ENCODE assay signal across 28 cellular contexts in genomic region chr12:25321772-25322171, GRCh38.
DNase-seq lines count a peak whose midpoint lies in the region; ATAC-seq, FAIRE-seq and TF ChIP-seq lines count a peak whose summit lies in the region.
"Had no signal": no experiment of that assay in that cellular context is flagged by ENCODE, and none has a peak within 500 bp of the region (broad histone marks: within the 10 kb centered on the region; RNA-seq: fewer than 3 reads in every experiment).

No MANE protein-coding gene starts in this region.

- H3K4me3 ChIP-seq in gastroesophageal sphincter (no peak overlapping the region), upper lobe of right lung (no peak overlapping the region)
- H3K4me3 ChIP-seq: body of pancreas, dorsolateral prefrontal cortex, pancreas had no signal

- no peaks in the 10 kb centered on the region for H3K36me3 ChIP-seq in gastroesophageal sphincter
- H3K36me3 ChIP-seq in upper lobe of right lung = no peaks in the 10 kb centered on the region
- H3K36me3 ChIP-seq: BE2C, pancreas had no signal

- H3K36me3 Mint-ChIP-seq in activated T-cell treated with anti-CD3 and anti-CD28 coated beads, Interleukin-2, amount 50 U/mL, for 72 hours (ENCODE audit: insufficient read depth in 2 of 2) = no peaks in the 10 kb centered on the region
- H3K36me3 Mint-ChIP-seq in central memory CD8-positive, alpha-beta T cell (ENCODE audit: insufficient read depth) = no peaks in the 10 kb centered on the region
- no peaks in the 10 kb centered on the region for H3K36me3 Mint-ChIP-seq in nephron (ENCODE audit: low read depth)

- H3K27me3 ChIP-seq in gastroesophageal sphincter = no peaks in the 10 kb centered on the region
- H3K27me3 ChIP-seq in upper lobe of right lung = no peaks in the 10 kb centered on the region
- H3K27me3 ChIP-seq: BE2C, body of pancreas, pancreas had no signal

- no peak for ATAC-seq in activated T-cell treated with anti-CD3 and anti-CD28 coated beads, Interleukin-2, amount 50 U/mL, for 72 hours (replicated peaks in 1 of 2)
- ATAC-seq in central memory CD8-positive, alpha-beta T cell (replicated peaks; ENCODE audit: extremely low read depth, poor library complexity, severe bottlenecking) = no peak
- ATAC-seq in gastroesophageal sphincter = no peak
- no peak for ATAC-seq in GM18858 (IDR thresholded peaks at IDR 0.05; ENCODE audit: unreplicated experiment)
- no peak for ATAC-seq in upper lobe of right lung
- ATAC-seq: body of pancreas, left ventricle myocardium superior, pancreas had no signal

- H3K27ac ChIP-seq in gastroesophageal sphincter (no peak overlapping the region), upper lobe of right lung (no peak overlapping the region)
- H3K27ac ChIP-seq: body of pancreas, dorsolateral prefrontal cortex, pancreas had no signal

- TF ChIP-seq POLR2A in GM12892 (IDR thresholded peaks at IDR 0.05; ENCODE audit: low read depth, low read length) = no peak
- TF ChIP-seq POLR2A in gastroesophageal sphincter (IDR thresholded peaks at IDR 0.05) = no peak

- H3K27me3 Mint-ChIP-seq in activated T-cell treated with anti-CD3 and anti-CD28 coated beads, Interleukin-2, amount 50 U/mL, for 72 hours (ENCODE audit: low read depth) = peaks cover 7% of the 10 kb centered on the region
- no peaks in the 10 kb centered on the region for H3K27me3 Mint-ChIP-seq in central memory CD8-positive, alpha-beta T cell
- H3K27me3 Mint-ChIP-seq in nephron (ENCODE audit: low read depth) = no peaks in the 10 kb centered on the region

- FAIRE-seq in GM12892 (lab: Jason Lieb, UNC) = peak; percentile 24
- FAIRE-seq: endothelial cell of umbilical vein, pancreas, small intestine had no signal

- 91 to 95% methylated on average over 4 of the region's 4 CpGs for WGBS in gastroesophageal sphincter (ENCODE audit: low coverage in 1 of 2), 2 donors

- H3K4me1 ChIP-seq in gastroesophageal sphincter (no peaks in the 10 kb centered on the region), upper lobe of right lung (no peaks in the 10 kb centered on the region)
- H3K4me1 ChIP-seq: BE2C, body of pancreas, pancreas had no signal

- H3K9me3 ChIP-seq in gastroesophageal sphincter (no peaks in the 10 kb centered on the region), upper lobe of right lung (no peaks in the 10 kb centered on the region)
- H3K9me3 ChIP-seq: BE2C, body of pancreas, pancreas had no signal

- intact Hi-C loops in upper lobe of right lung (cut with DNase I) = no loop called here

- TF ChIP-seq CTCF in nephron (IDR thresholded peaks at IDR 0.05; ENCODE audit: unreplicated experiment in 3 of 3) (no peak), gastroesophageal sphincter (IDR thresholded peaks at IDR 0.05) (no peak), upper lobe of right lung (IDR thresholded peaks at IDR 0.05) (no peak)

- DNase-seq in activated T-cell treated with anti-CD3 and anti-CD28 coated beads, Interleukin-2, amount 50 U/mL, for 72 hours = no peak
- DNase-seq in activated T-cell treated with anti-CD3 and anti-CD28 coated beads for 4 hours (no peak), GM12892 (ENCODE audit: insufficient read length) (no peak), upper lobe of right lung (no peak)
- DNase-seq in central memory CD8-positive, alpha-beta T cell (ENCODE audit: low spot score in 2 of 2) = no peak
- DNase-seq: activated CD4-positive, alpha-beta T cell treated with anti-CD3 and anti-CD28 coated beads for 4 hours; activated CD8-positive, alpha-beta memory T cell treated with anti-CD3 and anti-CD28 coated beads, Interleukin-2, amount 50 U/mL, for 4 hours; BE2C; body of pancreas; Calu3; cerebellar nuclear complex; DND-41; dorsolateral prefrontal cortex; hypothalamus; KG1; left ventricle myocardium superior; midbrain; NCI-H1436 treated with DMSO at 0.1 percent for 48 hours; NCI-H345; NCI-H748 treated with DMSO at 0.1 percent for 48 hours; pancreas; small intestine had no signal

- peak overlapping the region; percentile 73 to 86 for H3K4me3 Mint-ChIP-seq in activated T-cell treated with anti-CD3 and anti-CD28 coated beads, Interleukin-2, amount 50 U/mL, for 72 hours
- H3K4me3 Mint-ChIP-seq in central memory CD8-positive, alpha-beta T cell = peak overlapping the region; percentile 67
- H3K4me3 Mint-ChIP-seq in nephron = no peak overlapping the region
- H3K4me3 Mint-ChIP-seq: neural crest cell had no signal

- no peaks in the 10 kb centered on the region for H3K9me3 Mint-ChIP-seq in activated T-cell treated with anti-CD3 and anti-CD28 coated beads, Interleukin-2, amount 50 U/mL, for 72 hours
- H3K9me3 Mint-ChIP-seq in central memory CD8-positive, alpha-beta T cell = no peaks in the 10 kb centered on the region
- H3K9me3 Mint-ChIP-seq in nephron = no peaks in the 10 kb centered on the region
- H3K9me3 Mint-ChIP-seq: activated T-helper 2 cell treated with anti-CD3 and anti-CD28 coated beads, Interferon-gamma antibody, Interleukin-2, Interleukin-4, amounts not matched to agents 10 μg/mL and 5 μg/mL and 100 μg/mL, durations not matched to agents 14 hours and 24 hours and 36 hours; neural crest cell had no signal

- H3K27ac Mint-ChIP-seq in activated T-cell treated with anti-CD3 and anti-CD28 coated beads, Interleukin-2, amount 50 U/mL, for 72 hours = peak overlapping the region; percentile 94
- peak overlapping the region; percentile 90 for H3K27ac Mint-ChIP-seq in central memory CD8-positive, alpha-beta T cell (ENCODE audit: low read depth)
- H3K27ac Mint-ChIP-seq in nephron = peak overlapping the region in 2 of 3 experiments; percentile 98

- H3K4me1 Mint-ChIP-seq in activated T-cell treated with anti-CD3 and anti-CD28 coated beads, Interleukin-2, amount 50 U/mL, for 72 hours (ENCODE audit: low read depth) = peaks cover 54% of the 10 kb centered on the region
- H3K4me1 Mint-ChIP-seq in central memory CD8-positive, alpha-beta T cell = peaks cover 33% of the 10 kb centered on the region
- H3K4me1 Mint-ChIP-seq in nephron = peaks cover 47% of the 10 kb centered on the region

- no peak for TF ChIP-seq EP300 in gastroesophageal sphincter (IDR thresholded peaks at IDR 0.05)

Comparison
In these comparisons a context has a peak if more than half of its experiments do, and no peak if none do; other contexts are left out.
1. H3K4me3 Mint-ChIP-seq: peak in activated T-cell treated with anti-CD3 and anti-CD28 coated beads, Interleukin-2, amount 50 U/mL, for 72 hours (2 of 2) and central memory CD8-positive, alpha-beta T cell (single experiment); none in nephron (0 of 3).
2. Peak in every context shown above with its lines, with median percentiles within 50 percentile points of each other: H3K27ac Mint-ChIP-seq.